Comparison of ENCODE assay signal across 27 cellular contexts in genomic region chr1:199178646-199179045, GRCh38.
"Had no signal": no experiment of that assay in that cellular context is flagged by ENCODE, and none has a peak within 500 bp of the region (broad histone marks: within the 10 kb centered on the region; RNA-seq: fewer than 3 reads in every experiment).

No MANE protein-coding gene starts in this region.

- H3K4me3 ChIP-seq: coronary artery, dorsolateral prefrontal cortex had no signal

- DNase-seq: activated CD4-positive, alpha-beta memory T cell treated with anti-CD3 and anti-CD28 coated beads, Interleukin-2, amount 10 ng/mL, durations not matched to agents 7 days and 5 days; activated CD4-positive, alpha-beta T cell treated with anti-CD3 and anti-CD28 coated beads for 1 hour; activated CD4-positive, alpha-beta T cell treated with anti-CD3 and anti-CD28 coated beads for 4 hours; activated CD4-positive, alpha-beta T cell treated with anti-CD3 and anti-CD28 coated beads, Interleukin-2, amount 10 ng/mL, durations not matched to agents 7 days and 5 days; activated CD4-positive, alpha-beta T cell treated with anti-CD3 and anti-CD28 coated beads, Interleukin-2, amount 50 U/mL, for 4 hours; activated CD4-positive, CD25-positive, alpha-beta regulatory T cell; activated CD8-positive, alpha-beta memory T cell treated with anti-CD3 and anti-CD28 coated beads, Interleukin-2, amount 50 U/mL, for 48 hours; activated effector memory CD4-positive, alpha-beta T cell treated with Interleukin-2 at 50 U/mL for 16 hours; activated gamma-delta T cell treated with Interleukin-2 at 50 U/mL for 16 hours; activated naive CD4-positive, alpha-beta T cell treated with anti-CD3 and anti-CD28 coated beads, Interleukin-2, amount 50 U/mL, for 16 hours; activated naive CD4-positive, alpha-beta T cell treated with Interleukin-2 at 50 U/mL for 16 hours; activated T-cell treated with anti-CD3 and anti-CD28 coated beads, Interleukin-2, amount 50 U/mL, for 4 hours; amniotic stem cell; anterior cingulate cortex; brain microvascular endothelial cell; dorsolateral prefrontal cortex; effector memory CD4-positive, alpha-beta T cell; endodermal cell; foreskin fibroblast; head of caudate nucleus; hippocampal formation had no signal

- H3K36me3 ChIP-seq: brain microvascular endothelial cell had no signal

- ATAC-seq: activated T-cell treated with anti-CD3 and anti-CD28 coated beads, Interleukin-2, amount 50 U/mL, for 4 hours; activated T-helper 17 cell treated with anti-CD3 and anti-CD28 coated beads, Interleukin-2, amount 50 U/mL, for 72 hours; esophagus mucosa had no signal

- FAIRE-seq: astrocyte, bronchial epithelial cell, frontal cortex had no signal

- H3K27ac ChIP-seq: brain microvascular endothelial cell, coronary artery, dorsolateral prefrontal cortex had no signal

- H3K27me3 ChIP-seq: brain microvascular endothelial cell, dorsolateral prefrontal cortex had no signal
